9 cellular contexts compared by ENCODE assay signal in genomic region chr3:181727122-181728036, GRCh38. TPM values are rescaled to one million over a fixed set of nuclear protein-coding genes. Genes with fewer than 3 reads are reported as not detected.
A peak's percentile ranks its signal among the peaks of the same experiment; 100 is the strongest.
DNase-seq lines count a peak whose midpoint lies in the region; ATAC-seq and TF ChIP-seq lines count a peak whose summit lies in the region.
"Had no signal": no experiment of that assay in that cellular context is flagged by ENCODE, and none has a peak within 500 bp of the region (broad histone marks: within the 10 kb centered on the region; RNA-seq: fewer than 3 reads in every experiment).

No MANE protein-coding gene starts in this region.

- peak; percentile 76 for DNase-seq in ELF-1 (ENCODE audit: low read depth, low spot score)
- DNase-seq in Panc1 (ENCODE audit: low read depth, low spot score): no peak
- no peak for DNase-seq in fibroblast of villous mesenchyme (ENCODE audit: low read depth)
- no peak for DNase-seq in psoas muscle
- DNase-seq in iPS-NIHi7 (ENCODE audit: extremely low spot score): no peak
- DNase-seq in NCI-H187 treated with DMSO at 0.1 percent for 48 hours (lab: John Stamatoyannopoulos, UW): no peak
- DNase-seq in NCI-H2171 treated with DMSO at 0.1 percent for 48 hours (lab: John Stamatoyannopoulos, UW): no peak
- DNase-seq: KBM-7 had no signal

- in situ Hi-C loops in Panc1 (cut with HindIII; ENCODE audit: low pct_unique_long_range_greater_than_20kb, low sequenced_read_pairs): no loop called here

- H3K4me1 ChIP-seq in Panc1 (ENCODE audit: control insufficient read depth, insufficient read depth, low read length) (no peaks in the 10 kb centered on the region), psoas muscle (peaks cover 11% of the 10 kb centered on the region)

- H3K9me3 ChIP-seq in Panc1 (ENCODE audit: control insufficient read depth, insufficient read depth, low read depth, low read length): no peaks in the 10 kb centered on the region
- H3K9me3 ChIP-seq in psoas muscle: no peaks in the 10 kb centered on the region

- no peaks in the 10 kb centered on the region for H3K36me3 ChIP-seq in Panc1 (ENCODE audit: control insufficient read depth, insufficient read depth, low read length)
- no peaks in the 10 kb centered on the region for H3K36me3 ChIP-seq in psoas muscle (ENCODE audit: insufficient read depth in 1 of 2, low read depth in 1 of 2)

- CTCF ChIA-PET in Panc1 (lab: Charles Lee): interaction anchor here (0.6 kb wide), 1 partner anchor 1356 kb away, joined by 3 read pairs; no protein-coding TSS in a partner anchor

- BruUV-seq in Panc1 (replicated peaks; lab: Mats Ljungman, UMichigan): no TSS peak

- H3K27ac ChIP-seq in Panc1 (ENCODE audit: low read length) (no peak overlapping the region), psoas muscle (no peak overlapping the region)

- H3K27me3 ChIP-seq in Panc1 (ENCODE audit: control insufficient read depth, insufficient read depth, low read length) (peaks cover 32% of the 10 kb centered on the region), psoas muscle (ENCODE audit: insufficient read depth in 3 of 3, low read length in 2 of 3) (peaks cover 21 to 90% (median 45%) of the 10 kb centered on the region in 3 donors)

- 7 to 11% (median 9%) methylated on average over 38 to 39 of the region's 39 CpGs for WGBS in psoas muscle, 3 donors

- H3K4me3 ChIP-seq in Panc1 (ENCODE audit: low read depth in 2 of 2, low read length in 2 of 2) (peak overlapping the region; percentile 39 to 60), fibroblast of villous mesenchyme (ENCODE audit: low read depth, low read length) (peak overlapping the region; percentile 47), psoas muscle (peak overlapping the region; percentile 43)

- no peak for TF ChIP-seq CTCF in Panc1 (IDR thresholded peaks at IDR 0.05)
- TF ChIP-seq CTCF in fibroblast of villous mesenchyme (IDR thresholded peaks at IDR 0.05; ENCODE audit: insufficient read depth, low read depth, low read length): no peak
- no peak for TF ChIP-seq CTCF in psoas muscle (IDR thresholded peaks at IDR 0.05)

- POLR2A ChIA-PET in Panc1 (lab: Charles Lee): interaction anchor here (0.7 kb wide), 1 partner anchor 1070 kb away, joined by 12 read pairs; no protein-coding TSS in a partner anchor

- ATAC-seq in Panc1 (peak; percentile 28; the same call in 1 of the 2 replicates), psoas muscle (no peak), GM18858 (IDR thresholded peaks at IDR 0.05; ENCODE audit: unreplicated experiment) (no peak)

- intact Hi-C loops in Panc1 (cut with micrococcal nuclease; ENCODE audit: unreplicated experiment) (no loop called here), psoas muscle (cut with DNase I) (no loop called here)

RNA-seq across cellular contexts. Expression of gene SOX2, which starts 15.7 kb away (rescaled TPM):
- total RNA-seq in Panc1 (2021; ENCODE audit: unreplicated experiment) (0.39 TPM), fibroblast of villous mesenchyme (not detected in 2 replicates), psoas muscle (not detected)
- polyA plus RNA-seq in Panc1 (2012; ENCODE audit: insufficient read length): 0.17 TPM
- under 1 TPM; 0.03 to 0.09 (median 0.05) TPM for polyA plus RNA-seq in psoas muscle
